Comparison of ENCODE assay signal across 8 cellular contexts in the genomic region with DNA sequence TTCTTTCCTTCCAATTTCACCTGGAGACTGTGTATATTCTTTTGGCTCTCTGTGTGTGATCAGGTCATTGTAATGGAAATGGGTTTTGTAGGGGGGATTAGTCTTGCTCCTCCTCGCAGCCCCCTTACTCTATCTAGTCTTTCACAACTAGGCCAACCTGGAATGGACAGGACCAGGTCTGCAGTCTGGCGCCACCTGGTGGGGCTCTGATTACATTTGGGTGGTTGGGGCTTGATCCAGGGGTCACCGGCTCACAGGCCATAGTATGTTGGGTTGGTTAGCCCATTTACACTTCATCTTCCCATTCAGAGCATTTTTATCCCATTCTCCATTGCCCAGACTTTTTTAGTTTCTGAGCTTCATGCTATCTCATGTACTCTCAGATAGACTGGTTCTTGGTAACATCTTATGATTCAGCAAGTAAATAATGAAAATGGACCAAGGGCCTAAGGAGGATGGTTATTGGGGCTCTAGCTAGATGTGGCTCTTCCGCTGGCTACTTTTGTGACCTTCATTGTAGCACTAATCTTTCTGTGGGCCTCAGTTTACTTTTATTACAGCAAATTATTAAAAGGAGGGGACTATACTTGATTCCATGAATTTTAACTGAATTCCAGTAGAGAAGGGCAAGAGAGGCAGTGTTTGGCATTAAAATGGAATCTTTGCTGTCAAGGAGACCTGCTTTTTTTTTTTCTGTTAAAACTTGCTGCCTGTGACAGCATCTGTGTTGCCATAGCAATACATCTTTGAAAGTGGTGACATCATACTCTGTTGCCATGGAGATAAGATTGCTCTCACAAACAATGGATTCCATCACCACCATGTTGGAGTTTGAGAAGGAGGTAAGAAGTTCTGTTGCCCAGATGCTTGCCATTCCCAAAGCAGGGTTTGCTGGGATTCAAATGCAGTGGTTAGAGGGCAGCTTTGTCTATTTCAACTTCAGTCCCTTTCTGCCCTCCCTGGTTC.
DNase-seq lines count a peak whose midpoint lies in the region; ATAC-seq, FAIRE-seq and TF ChIP-seq lines count a peak whose summit lies in the region.

No MANE protein-coding gene starts in this region.

- no peak overlapping the region for H3K27ac Mint-ChIP-seq in activated T-cell treated with anti-CD3 and anti-CD28 coated beads, Interleukin-2, amount 50 U/mL, for 24 hours
- H3K27ac Mint-ChIP-seq in stimulated activated memory B cell treated with anti-CD40 and anti-IgM and Interleukin-4, amounts not matched to agents 10 μg/mL and 1 μg/mL and 100 μg/mL, for 72 hours = no peak overlapping the region

- WGBS in pancreas, 2 donors = 51 to 59% methylated on average over 4 of the region's 4 CpGs

- no peak overlapping the region for H3K27ac ChIP-seq in pancreas

- H3K9me3 Mint-ChIP-seq in activated T-cell treated with anti-CD3 and anti-CD28 coated beads, Interleukin-2, amount 50 U/mL, for 24 hours = no peaks in the 10 kb centered on the region
- no peaks in the 10 kb centered on the region for H3K9me3 Mint-ChIP-seq in stimulated activated memory B cell treated with anti-CD40 and anti-IgM and Interleukin-4, amounts not matched to agents 10 μg/mL and 1 μg/mL and 100 μg/mL, for 72 hours

- intact Hi-C loops in pancreas (cut with DNase I) = loop anchor here in 2 of 3 donors (5.0 kb wide), 2 partner anchors 67 to 72 kb away; no protein-coding TSS in a partner anchor

- peak; percentile 58 for DNase-seq in Daoy (ENCODE audit: low read depth)
- peak; percentile 61 for DNase-seq in NCI-H82 treated with DMSO at 0.1 percent for 48 hours (lab: John Stamatoyannopoulos, UW; ENCODE audit: unreplicated experiment)
- DNase-seq in activated T-cell treated with anti-CD3 and anti-CD28 coated beads, Interleukin-2, amount 50 U/mL, for 24 hours = peak; percentile 69
- DNase-seq in fibroblast of villous mesenchyme (ENCODE audit: low read depth) = peak; percentile 59
- DNase-seq in pancreas = peak in 5 of 6 donors; percentile 40 to 85 (median 62)
- DNase-seq in dedifferentiated amniotic fluid mesenchymal stem cell (ENCODE audit: extremely low spot score) = no peak

- H3K36me3 Mint-ChIP-seq in activated T-cell treated with anti-CD3 and anti-CD28 coated beads, Interleukin-2, amount 50 U/mL, for 24 hours (ENCODE audit: low read depth) = no peaks in the 10 kb centered on the region
- no peaks in the 10 kb centered on the region for H3K36me3 Mint-ChIP-seq in stimulated activated memory B cell treated with anti-CD40 and anti-IgM and Interleukin-4, amounts not matched to agents 10 μg/mL and 1 μg/mL and 100 μg/mL, for 72 hours

- no peaks in the 10 kb centered on the region for H3K27me3 ChIP-seq in pancreas

- no peaks in the 10 kb centered on the region for H3K27me3 Mint-ChIP-seq in activated T-cell treated with anti-CD3 and anti-CD28 coated beads, Interleukin-2, amount 50 U/mL, for 24 hours
- no peaks in the 10 kb centered on the region for H3K27me3 Mint-ChIP-seq in stimulated activated memory B cell treated with anti-CD40 and anti-IgM and Interleukin-4, amounts not matched to agents 10 μg/mL and 1 μg/mL and 100 μg/mL, for 72 hours

- no peaks in the 10 kb centered on the region for H3K9me3 ChIP-seq in pancreas

- H3K4me3 ChIP-seq in fibroblast of villous mesenchyme (ENCODE audit: low read depth, low read length) (no peak overlapping the region), pancreas (no peak overlapping the region)

- peaks cover 11 to 87% (median 17%) of the 10 kb centered on the region in 3 donors for H3K36me3 ChIP-seq in pancreas

- peak; percentile 56 for ATAC-seq in HG02610 (IDR thresholded peaks at IDR 0.05; ENCODE audit: unreplicated experiment)
- ATAC-seq in pancreas = peak; percentile 52 to 87 (median 82)
- no peak for ATAC-seq in stimulated activated memory B cell treated with anti-CD40 and anti-IgM and Interleukin-4, amounts not matched to agents 10 μg/mL and 1 μg/mL and 100 μg/mL, for 72 hours

- no peak overlapping the region for H3K4me3 Mint-ChIP-seq in activated T-cell treated with anti-CD3 and anti-CD28 coated beads, Interleukin-2, amount 50 U/mL, for 24 hours
- no peak overlapping the region for H3K4me3 Mint-ChIP-seq in stimulated activated memory B cell treated with anti-CD40 and anti-IgM and Interleukin-4, amounts not matched to agents 10 μg/mL and 1 μg/mL and 100 μg/mL, for 72 hours

- H3K4me1 ChIP-seq in pancreas = no peaks in the 10 kb centered on the region

- peak; percentile 88 for TF ChIP-seq CTCF in fibroblast of villous mesenchyme (IDR thresholded peaks at IDR 0.05; ENCODE audit: insufficient read depth, low read depth, low read length)
- TF ChIP-seq CTCF in pancreas (IDR thresholded peaks at IDR 0.05) = peak; percentile 50 to 71 (median 65)

- H3K4me1 Mint-ChIP-seq in activated T-cell treated with anti-CD3 and anti-CD28 coated beads, Interleukin-2, amount 50 U/mL, for 24 hours (ENCODE audit: low read depth) = no peaks in the 10 kb centered on the region
- H3K4me1 Mint-ChIP-seq in stimulated activated memory B cell treated with anti-CD40 and anti-IgM and Interleukin-4, amounts not matched to agents 10 μg/mL and 1 μg/mL and 100 μg/mL, for 72 hours = no peaks in the 10 kb centered on the region

- no peak for FAIRE-seq in pancreas (lab: Jason Lieb, UNC)
